1 cellular context compared by ENCODE assay signal in the genomic region with DNA sequence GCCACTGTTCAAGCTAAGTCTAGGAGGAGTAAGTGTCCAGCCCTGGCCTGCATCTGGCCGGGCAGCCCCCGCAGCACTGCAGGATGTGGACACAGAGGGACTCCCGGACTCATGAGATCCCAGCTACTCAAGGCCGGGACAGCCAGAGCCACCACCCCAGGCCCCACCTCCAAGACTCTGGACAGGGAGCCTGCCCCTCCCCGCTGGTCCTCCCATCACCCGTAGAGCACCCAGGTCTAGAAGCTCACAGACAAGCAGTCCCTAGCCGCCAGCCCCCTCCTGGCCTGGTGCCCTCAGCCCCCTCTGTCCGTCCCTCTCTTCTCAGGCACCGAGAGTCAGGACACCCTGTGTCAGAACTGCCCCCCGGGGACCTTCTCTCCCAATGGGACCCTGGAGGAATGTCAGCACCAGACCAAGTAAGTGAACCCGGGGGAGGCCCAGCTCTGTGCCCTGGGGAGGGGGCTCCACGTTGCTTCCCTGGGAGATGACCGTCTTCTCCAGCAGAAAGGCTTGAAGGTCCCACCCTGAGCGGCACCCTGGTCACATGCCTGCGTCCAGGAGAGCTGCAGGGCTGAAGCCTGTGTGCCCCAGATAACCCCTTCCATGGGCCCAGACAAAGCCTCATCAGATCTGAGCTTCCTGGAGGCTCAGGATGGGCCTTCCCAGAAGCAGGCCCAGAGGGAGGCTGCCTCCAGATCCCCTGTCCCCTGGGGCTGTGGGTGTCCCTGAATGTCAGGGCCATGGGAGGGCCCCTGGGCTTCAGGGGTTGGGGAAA.
TF ChIP-seq lines count a peak whose summit lies in the region.

No MANE protein-coding gene starts in this region.

TF ChIP-seq in K562, 482 proteins besides CTCF, POLR2A, EP300 and RAD21 (continues in another document):
- TF ChIP-seq ZNF444 (CRISPR knock-in tag; IDR thresholded peaks at IDR 0.05) (no peak), NR2F6 (CRISPR knock-in tag; IDR thresholded peaks at IDR 0.05) (no peak), PCBP2 (IDR thresholded peaks at IDR 0.05; ENCODE audit: low read depth, low read length, poor library complexity, severe bottlenecking) (no peak), ARID1B (IDR thresholded peaks at IDR 0.05) (peak; percentile 71), ZNF586 (CRISPR knock-in tag; conservative IDR thresholded peaks at IDR 0.05) (no peak), TCF3 (CRISPR knock-in tag; IDR thresholded peaks at IDR 0.05) (peak; percentile 78), NR4A1 (CRISPR knock-in tag; IDR thresholded peaks at IDR 0.05) (no peak), NR4A1 (tag; IDR thresholded peaks at IDR 0.05) (peak; percentile 59; the same call in 1 of the 2 replicates), SMAD4 (CRISPR knock-in tag; conservative IDR thresholded peaks at IDR 0.05) (peak; percentile 58; the same call in 1 of the 2 replicates), ETV5 (CRISPR knock-in tag; IDR thresholded peaks at IDR 0.05; ENCODE audit: low read depth) (no peak), SMARCA4 (IDR thresholded peaks at IDR 0.05) (0 out of 2 replicates have a peak, but pooled peaks have one; percentile 17), E2F3 (CRISPR knock-in tag; IDR thresholded peaks at IDR 0.05) (no peak), GTF2F1 (IDR thresholded peaks at IDR 0.05; ENCODE audit: low read depth, low read length) (no peak), ZNF311 (CRISPR knock-in tag; IDR thresholded peaks at IDR 0.05) (no peak), CBFA2T2 (conservative IDR thresholded peaks at IDR 0.05) (peak; percentile 33; the same call in 1 of the 2 replicates), GATAD2B (IDR thresholded peaks at IDR 0.05; ENCODE audit: borderline replicate concordance) (no peak), ZNF197 (CRISPR knock-in tag; IDR thresholded peaks at IDR 0.05; ENCODE audit: low read depth) (no peak), NEUROD1 (IDR thresholded peaks at IDR 0.05; ENCODE audit: borderline replicate concordance, low read depth, low read length, partially characterized antibody) (no peak), ETV1 (tag; conservative IDR thresholded peaks at IDR 0.05; ENCODE audit: low read depth) (0 out of 2 replicates have a peak, but pooled peaks have one; percentile 13), ZNF780A (CRISPR knock-in tag; IDR thresholded peaks at IDR 0.05) (no peak), NFIX (CRISPR knock-in tag; IDR thresholded peaks at IDR 0.05; ENCODE audit: low read depth) (no peak)
- TF ChIP-seq, protein P1, sequence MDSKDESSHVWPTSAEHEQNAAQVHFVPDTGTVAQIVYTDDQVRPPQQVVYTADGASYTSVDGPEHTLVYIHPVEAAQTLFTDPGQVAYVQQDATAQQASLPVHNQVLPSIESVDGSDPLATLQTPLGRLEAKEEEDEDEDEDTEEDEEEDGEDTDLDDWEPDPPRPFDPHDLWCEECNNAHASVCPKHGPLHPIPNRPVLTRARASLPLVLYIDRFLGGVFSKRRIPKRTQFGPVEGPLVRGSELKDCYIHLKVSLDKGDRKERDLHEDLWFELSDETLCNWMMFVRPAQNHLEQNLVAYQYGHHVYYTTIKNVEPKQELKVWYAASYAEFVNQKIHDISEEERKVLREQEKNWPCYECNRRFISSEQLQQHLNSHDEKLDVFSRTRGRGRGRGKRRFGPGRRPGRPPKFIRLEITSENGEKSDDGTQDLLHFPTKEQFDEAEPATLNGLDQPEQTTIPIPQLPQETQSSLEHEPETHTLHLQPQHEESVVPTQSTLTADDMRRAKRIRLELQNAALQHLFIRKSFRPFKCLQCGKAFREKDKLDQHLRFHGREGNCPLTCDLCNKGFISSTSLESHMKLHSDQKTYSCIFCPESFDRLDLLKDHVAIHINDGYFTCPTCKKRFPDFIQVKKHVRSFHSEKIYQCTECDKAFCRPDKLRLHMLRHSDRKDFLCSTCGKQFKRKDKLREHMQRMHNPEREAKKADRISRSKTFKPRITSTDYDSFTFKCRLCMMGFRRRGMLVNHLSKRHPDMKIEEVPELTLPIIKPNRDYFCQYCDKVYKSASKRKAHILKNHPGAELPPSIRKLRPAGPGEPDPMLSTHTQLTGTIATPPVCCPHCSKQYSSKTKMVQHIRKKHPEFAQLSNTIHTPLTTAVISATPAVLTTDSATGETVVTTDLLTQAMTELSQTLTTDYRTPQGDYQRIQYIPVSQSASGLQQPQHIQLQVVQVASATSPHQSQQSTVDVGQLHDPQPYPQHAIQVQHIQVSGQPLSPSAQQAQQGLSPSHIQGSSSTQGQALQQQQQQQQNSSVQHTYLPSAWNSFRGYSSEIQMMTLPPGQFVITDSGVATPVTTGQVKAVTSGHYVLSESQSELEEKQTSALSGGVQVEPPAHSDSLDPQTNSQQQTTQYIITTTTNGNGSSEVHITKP (IDR thresholded peaks at IDR 0.05; ENCODE audit: partially characterized antibody) = peak; percentile 78
- TF ChIP-seq, protein P2, sequence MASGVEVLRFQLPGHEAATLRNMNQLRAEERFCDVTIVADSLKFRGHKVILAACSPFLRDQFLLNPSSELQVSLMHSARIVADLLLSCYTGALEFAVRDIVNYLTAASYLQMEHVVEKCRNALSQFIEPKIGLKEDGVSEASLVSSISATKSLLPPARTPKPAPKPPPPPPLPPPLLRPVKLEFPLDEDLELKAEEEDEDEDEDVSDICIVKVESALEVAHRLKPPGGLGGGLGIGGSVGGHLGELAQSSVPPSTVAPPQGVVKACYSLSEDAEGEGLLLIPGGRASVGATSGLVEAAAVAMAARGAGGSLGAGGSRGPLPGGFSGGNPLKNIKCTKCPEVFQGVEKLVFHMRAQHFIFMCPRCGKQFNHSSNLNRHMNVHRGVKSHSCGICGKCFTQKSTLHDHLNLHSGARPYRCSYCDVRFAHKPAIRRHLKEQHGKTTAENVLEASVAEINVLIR (CRISPR knock-in tag; IDR thresholded peaks at IDR 0.05) = no peak
- TF ChIP-seq, protein P3, sequence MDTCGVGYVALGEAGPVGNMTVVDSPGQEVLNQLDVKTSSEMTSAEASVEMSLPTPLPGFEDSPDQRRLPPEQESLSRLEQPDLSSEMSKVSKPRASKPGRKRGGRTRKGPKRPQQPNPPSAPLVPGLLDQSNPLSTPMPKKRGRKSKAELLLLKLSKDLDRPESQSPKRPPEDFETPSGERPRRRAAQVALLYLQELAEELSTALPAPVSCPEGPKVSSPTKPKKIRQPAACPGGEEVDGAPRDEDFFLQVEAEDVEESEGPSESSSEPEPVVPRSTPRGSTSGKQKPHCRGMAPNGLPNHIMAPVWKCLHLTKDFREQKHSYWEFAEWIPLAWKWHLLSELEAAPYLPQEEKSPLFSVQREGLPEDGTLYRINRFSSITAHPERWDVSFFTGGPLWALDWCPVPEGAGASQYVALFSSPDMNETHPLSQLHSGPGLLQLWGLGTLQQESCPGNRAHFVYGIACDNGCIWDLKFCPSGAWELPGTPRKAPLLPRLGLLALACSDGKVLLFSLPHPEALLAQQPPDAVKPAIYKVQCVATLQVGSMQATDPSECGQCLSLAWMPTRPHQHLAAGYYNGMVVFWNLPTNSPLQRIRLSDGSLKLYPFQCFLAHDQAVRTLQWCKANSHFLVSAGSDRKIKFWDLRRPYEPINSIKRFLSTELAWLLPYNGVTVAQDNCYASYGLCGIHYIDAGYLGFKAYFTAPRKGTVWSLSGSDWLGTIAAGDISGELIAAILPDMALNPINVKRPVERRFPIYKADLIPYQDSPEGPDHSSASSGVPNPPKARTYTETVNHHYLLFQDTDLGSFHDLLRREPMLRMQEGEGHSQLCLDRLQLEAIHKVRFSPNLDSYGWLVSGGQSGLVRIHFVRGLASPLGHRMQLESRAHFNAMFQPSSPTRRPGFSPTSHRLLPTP (IDR thresholded peaks at IDR 0.05; ENCODE audit: borderline replicate concordance, extremely low read depth, insufficient read length) = no peak
- TF ChIP-seq, protein P4, sequence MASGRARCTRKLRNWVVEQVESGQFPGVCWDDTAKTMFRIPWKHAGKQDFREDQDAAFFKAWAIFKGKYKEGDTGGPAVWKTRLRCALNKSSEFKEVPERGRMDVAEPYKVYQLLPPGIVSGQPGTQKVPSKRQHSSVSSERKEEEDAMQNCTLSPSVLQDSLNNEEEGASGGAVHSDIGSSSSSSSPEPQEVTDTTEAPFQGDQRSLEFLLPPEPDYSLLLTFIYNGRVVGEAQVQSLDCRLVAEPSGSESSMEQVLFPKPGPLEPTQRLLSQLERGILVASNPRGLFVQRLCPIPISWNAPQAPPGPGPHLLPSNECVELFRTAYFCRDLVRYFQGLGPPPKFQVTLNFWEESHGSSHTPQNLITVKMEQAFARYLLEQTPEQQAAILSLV (tag; IDR thresholded peaks at IDR 0.05) = no peak
- TF ChIP-seq, protein P5, sequence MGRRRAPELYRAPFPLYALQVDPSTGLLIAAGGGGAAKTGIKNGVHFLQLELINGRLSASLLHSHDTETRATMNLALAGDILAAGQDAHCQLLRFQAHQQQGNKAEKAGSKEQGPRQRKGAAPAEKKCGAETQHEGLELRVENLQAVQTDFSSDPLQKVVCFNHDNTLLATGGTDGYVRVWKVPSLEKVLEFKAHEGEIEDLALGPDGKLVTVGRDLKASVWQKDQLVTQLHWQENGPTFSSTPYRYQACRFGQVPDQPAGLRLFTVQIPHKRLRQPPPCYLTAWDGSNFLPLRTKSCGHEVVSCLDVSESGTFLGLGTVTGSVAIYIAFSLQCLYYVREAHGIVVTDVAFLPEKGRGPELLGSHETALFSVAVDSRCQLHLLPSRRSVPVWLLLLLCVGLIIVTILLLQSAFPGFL (CRISPR knock-in tag; IDR thresholded peaks at IDR 0.05) = no peak
- TF ChIP-seq, protein P6, sequence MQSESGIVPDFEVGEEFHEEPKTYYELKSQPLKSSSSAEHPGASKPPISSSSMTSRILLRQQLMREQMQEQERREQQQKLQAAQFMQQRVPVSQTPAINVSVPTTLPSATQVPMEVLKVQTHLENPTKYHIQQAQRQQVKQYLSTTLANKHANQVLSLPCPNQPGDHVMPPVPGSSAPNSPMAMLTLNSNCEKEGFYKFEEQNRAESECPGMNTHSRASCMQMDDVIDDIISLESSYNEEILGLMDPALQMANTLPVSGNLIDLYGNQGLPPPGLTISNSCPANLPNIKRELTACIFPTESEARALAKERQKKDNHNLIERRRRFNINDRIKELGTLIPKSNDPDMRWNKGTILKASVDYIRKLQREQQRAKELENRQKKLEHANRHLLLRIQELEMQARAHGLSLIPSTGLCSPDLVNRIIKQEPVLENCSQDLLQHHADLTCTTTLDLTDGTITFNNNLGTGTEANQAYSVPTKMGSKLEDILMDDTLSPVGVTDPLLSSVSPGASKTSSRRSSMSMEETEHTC (IDR thresholded peaks at IDR 0.05) = 0 out of 2 replicates have a peak, but pooled peaks have one; percentile 25
- TF ChIP-seq, protein P7, sequence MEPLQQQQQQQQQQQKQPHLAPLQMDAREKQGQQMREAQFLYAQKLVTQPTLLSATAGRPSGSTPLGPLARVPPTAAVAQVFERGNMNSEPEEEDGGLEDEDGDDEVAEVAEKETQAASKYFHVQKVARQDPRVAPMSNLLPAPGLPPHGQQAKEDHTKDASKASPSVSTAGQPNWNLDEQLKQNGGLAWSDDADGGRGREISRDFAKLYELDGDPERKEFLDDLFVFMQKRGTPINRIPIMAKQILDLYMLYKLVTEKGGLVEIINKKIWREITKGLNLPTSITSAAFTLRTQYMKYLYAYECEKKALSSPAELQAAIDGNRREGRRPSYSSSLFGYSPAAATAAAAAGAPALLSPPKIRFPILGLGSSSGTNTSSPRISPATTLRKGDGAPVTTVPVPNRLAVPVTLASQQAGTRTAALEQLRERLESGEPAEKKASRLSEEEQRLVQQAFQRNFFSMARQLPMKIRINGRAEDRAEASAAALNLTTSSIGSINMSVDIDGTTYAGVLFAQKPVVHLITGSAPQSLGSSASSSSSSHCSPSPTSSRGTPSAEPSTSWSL (CRISPR knock-in tag; IDR thresholded peaks at IDR 0.05; ENCODE audit: borderline replicate concordance) = no peak
- TF ChIP-seq, protein P8, sequence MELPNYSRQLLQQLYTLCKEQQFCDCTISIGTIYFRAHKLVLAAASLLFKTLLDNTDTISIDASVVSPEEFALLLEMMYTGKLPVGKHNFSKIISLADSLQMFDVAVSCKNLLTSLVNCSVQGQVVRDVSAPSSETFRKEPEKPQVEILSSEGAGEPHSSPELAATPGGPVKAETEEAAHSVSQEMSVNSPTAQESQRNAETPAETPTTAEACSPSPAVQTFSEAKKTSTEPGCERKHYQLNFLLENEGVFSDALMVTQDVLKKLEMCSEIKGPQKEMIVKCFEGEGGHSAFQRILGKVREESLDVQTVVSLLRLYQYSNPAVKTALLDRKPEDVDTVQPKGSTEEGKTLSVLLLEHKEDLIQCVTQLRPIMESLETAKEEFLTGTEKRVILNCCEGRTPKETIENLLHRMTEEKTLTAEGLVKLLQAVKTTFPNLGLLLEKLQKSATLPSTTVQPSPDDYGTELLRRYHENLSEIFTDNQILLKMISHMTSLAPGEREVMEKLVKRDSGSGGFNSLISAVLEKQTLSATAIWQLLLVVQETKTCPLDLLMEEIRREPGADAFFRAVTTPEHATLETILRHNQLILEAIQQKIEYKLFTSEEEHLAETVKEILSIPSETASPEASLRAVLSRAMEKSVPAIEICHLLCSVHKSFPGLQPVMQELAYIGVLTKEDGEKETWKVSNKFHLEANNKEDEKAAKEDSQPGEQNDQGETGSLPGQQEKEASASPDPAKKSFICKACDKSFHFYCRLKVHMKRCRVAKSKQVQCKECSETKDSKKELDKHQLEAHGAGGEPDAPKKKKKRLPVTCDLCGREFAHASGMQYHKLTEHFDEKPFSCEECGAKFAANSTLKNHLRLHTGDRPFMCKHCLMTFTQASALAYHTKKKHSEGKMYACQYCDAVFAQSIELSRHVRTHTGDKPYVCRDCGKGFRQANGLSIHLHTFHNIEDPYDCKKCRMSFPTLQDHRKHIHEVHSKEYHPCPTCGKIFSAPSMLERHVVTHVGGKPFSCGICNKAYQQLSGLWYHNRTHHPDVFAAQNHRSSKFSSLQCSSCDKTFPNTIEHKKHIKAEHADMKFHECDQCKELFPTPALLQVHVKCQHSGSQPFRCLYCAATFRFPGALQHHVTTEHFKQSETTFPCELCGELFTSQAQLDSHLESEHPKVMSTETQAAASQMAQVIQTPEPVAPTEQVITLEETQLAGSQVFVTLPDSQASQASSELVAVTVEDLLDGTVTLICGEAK (IDR thresholded peaks at IDR 0.05) = no peak
- TF ChIP-seq, protein P8 (CRISPR knock-in tag; IDR thresholded peaks at IDR 0.05) = no peak
